ENCODE assay signal across 8 cellular contexts in genomic region chr10:75019360-75019759, GRCh38.
DNase-seq lines count a peak whose midpoint lies in the region; ATAC-seq and TF ChIP-seq lines count a peak whose summit lies in the region.

No MANE protein-coding gene starts in this region.

- H3K27ac Mint-ChIP-seq in T-cell = peak overlapping the region; percentile 23 to 89

- no peaks in the 10 kb centered on the region for H3K27me3 ChIP-seq in KMS-11 (ENCODE audit: insufficient read depth, low read depth)

- peak; percentile 46 for TF ChIP-seq CTCF in KMS-11 (conservative IDR thresholded peaks at IDR 0.05; ENCODE audit: low read depth, low read length)

- H2AFZ ChIP-seq in KMS-11 (ENCODE audit: low read depth) = no peak overlapping the region

- no peak overlapping the region for H3K4me3 ChIP-seq in KMS-11 (IDR thresholded peaks at IDR 0.05; ENCODE audit: insufficient read depth, low read depth, low read length)

- H3K36me3 Mint-ChIP-seq in T-cell = peaks cover 28% of the 10 kb centered on the region

- no peaks in the 10 kb centered on the region for H3K36me3 ChIP-seq in KMS-11 (ENCODE audit: insufficient read depth)

- no peak overlapping the region for H3K4me3 Mint-ChIP-seq in T-cell

- H3K27ac ChIP-seq in KMS-11 = no peak overlapping the region

- no peaks in the 10 kb centered on the region for H3K9me3 Mint-ChIP-seq in T-cell

- no peak overlapping the region for H3K9ac ChIP-seq in KMS-11

- H3K27me3 Mint-ChIP-seq in T-cell = no peaks in the 10 kb centered on the region

- peaks cover 20% of the 10 kb centered on the region for H3K4me1 ChIP-seq in KMS-11 (ENCODE audit: low read depth, poor library complexity, severe bottlenecking)

- H3K79me2 ChIP-seq in KMS-11 (ENCODE audit: insufficient read depth, low read depth) = no peaks in the 10 kb centered on the region

- H3K4me1 Mint-ChIP-seq in T-cell = peaks cover 31 to 56% (median 32%) of the 10 kb centered on the region in 3 donors

- POLR2A ChIA-PET in T-cell (lab: Charles Lee) = interaction anchor here in 1 of 2 donors (0.7 kb wide), 3 partner anchors 8 to 329 kb away, joined by 5 to 15 read pairs (median 10); no protein-coding TSS in a partner anchor

- H3K4me2 ChIP-seq in KMS-11 = no peak overlapping the region

- CTCF ChIA-PET in T-cell (lab: Charles Lee) = interaction anchor here (0.6 to 1.9 kb wide), 30 partner anchors 17 to 1263 kb away, joined by 3 to 11 read pairs (median 5); no protein-coding TSS in a partner anchor

- H4K20me1 ChIP-seq in KMS-11 (ENCODE audit: insufficient read depth) = no peaks in the 10 kb centered on the region

- DNase-seq in DMS79 (lab: John Stamatoyannopoulos, UW) (peak; percentile 14), T-cell (no peak), inferior parietal cortex (ENCODE audit: extremely low spot score) (peak; percentile 73), hepatic stellate cell (ENCODE audit: low spot score) (no peak), SHP77 treated with DMSO at 0.1 percent for 48 hours (lab: John Stamatoyannopoulos, UW) (no peak)

- ATAC-seq in T-cell (replicated peaks in 1 of 4) (peak in 3 of 4 experiments; percentile 25 to 67 (median 48)), HG02610 (IDR thresholded peaks at IDR 0.05; ENCODE audit: unreplicated experiment) (no peak), GM21717 (IDR thresholded peaks at IDR 0.05; ENCODE audit: unreplicated experiment) (no peak)

Comparison
In these comparisons a context has a peak if more than half of its experiments do, and no peak if none do; other contexts are left out.
1. DNase-seq: peak in DMS79 (single experiment) and inferior parietal cortex (single experiment); none in T-cell (0 of 34), hepatic stellate cell (single experiment) and SHP77 treated with DMSO at 0.1 percent for 48 hours (single experiment).
2. ATAC-seq: peak in T-cell (3 of 4); none in HG02610 (single experiment) and GM21717 (single experiment).